1 cellular context compared by ENCODE assay signal in the genomic region with DNA sequence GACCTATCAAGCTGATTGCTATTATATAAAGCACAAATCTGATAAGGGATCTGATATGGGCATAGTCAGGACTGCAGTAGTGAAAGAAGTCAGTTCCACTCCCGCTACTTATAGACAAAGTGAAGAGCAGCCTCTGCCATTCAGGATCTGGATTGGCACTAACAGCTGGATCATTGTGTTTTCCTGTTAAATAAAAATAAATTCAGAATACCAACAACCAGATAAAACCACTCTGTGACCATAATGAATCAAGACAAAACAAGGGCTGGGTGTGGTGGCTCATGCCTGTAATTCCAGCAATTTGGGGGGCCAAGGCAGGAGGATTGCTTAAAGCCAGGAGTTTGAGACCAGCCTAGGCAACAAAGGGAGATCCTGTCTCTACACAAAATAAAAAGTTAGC.
TF ChIP-seq lines count a peak whose summit lies in the region.

No MANE protein-coding gene starts in this region.

TF ChIP-seq in GM23338, 12 proteins besides CTCF, POLR2A, EP300 and RAD21:
- TF ChIP-seq POLR2AphosphoS5 (IDR thresholded peaks at IDR 0.05; ENCODE audit: low read depth) (no peak), NANOG (IDR thresholded peaks at IDR 0.05; ENCODE audit: borderline replicate concordance) (no peak), CREB1 (CRISPR knock-in tag; IDR thresholded peaks at IDR 0.05; ENCODE audit: low read depth) (no peak), EZH2phosphoT487 (IDR thresholded peaks at IDR 0.05; ENCODE audit: unreplicated experiment) (no peak), STAT1 (IDR thresholded peaks at IDR 0.05; ENCODE audit: unreplicated experiment) (no peak), ZNF114 (CRISPR knock-in tag; IDR thresholded peaks at IDR 0.05) (no peak), ZNF331 (CRISPR knock-in tag; IDR thresholded peaks at IDR 0.05; ENCODE audit: low read depth) (no peak), EZH2 (IDR thresholded peaks at IDR 0.05; ENCODE audit: low read depth, unreplicated experiment) (no peak), JUNB (IDR thresholded peaks at IDR 0.05; ENCODE audit: unreplicated experiment) (no peak)
- TF ChIP-seq, protein P1, sequence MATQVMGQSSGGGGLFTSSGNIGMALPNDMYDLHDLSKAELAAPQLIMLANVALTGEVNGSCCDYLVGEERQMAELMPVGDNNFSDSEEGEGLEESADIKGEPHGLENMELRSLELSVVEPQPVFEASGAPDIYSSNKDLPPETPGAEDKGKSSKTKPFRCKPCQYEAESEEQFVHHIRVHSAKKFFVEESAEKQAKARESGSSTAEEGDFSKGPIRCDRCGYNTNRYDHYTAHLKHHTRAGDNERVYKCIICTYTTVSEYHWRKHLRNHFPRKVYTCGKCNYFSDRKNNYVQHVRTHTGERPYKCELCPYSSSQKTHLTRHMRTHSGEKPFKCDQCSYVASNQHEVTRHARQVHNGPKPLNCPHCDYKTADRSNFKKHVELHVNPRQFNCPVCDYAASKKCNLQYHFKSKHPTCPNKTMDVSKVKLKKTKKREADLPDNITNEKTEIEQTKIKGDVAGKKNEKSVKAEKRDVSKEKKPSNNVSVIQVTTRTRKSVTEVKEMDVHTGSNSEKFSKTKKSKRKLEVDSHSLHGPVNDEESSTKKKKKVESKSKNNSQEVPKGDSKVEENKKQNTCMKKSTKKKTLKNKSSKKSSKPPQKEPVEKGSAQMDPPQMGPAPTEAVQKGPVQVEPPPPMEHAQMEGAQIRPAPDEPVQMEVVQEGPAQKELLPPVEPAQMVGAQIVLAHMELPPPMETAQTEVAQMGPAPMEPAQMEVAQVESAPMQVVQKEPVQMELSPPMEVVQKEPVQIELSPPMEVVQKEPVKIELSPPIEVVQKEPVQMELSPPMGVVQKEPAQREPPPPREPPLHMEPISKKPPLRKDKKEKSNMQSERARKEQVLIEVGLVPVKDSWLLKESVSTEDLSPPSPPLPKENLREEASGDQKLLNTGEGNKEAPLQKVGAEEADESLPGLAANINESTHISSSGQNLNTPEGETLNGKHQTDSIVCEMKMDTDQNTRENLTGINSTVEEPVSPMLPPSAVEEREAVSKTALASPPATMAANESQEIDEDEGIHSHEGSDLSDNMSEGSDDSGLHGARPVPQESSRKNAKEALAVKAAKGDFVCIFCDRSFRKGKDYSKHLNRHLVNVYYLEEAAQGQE (IDR thresholded peaks at IDR 0.05; ENCODE audit: unreplicated experiment), result no peak
- TF ChIP-seq, protein P2, sequence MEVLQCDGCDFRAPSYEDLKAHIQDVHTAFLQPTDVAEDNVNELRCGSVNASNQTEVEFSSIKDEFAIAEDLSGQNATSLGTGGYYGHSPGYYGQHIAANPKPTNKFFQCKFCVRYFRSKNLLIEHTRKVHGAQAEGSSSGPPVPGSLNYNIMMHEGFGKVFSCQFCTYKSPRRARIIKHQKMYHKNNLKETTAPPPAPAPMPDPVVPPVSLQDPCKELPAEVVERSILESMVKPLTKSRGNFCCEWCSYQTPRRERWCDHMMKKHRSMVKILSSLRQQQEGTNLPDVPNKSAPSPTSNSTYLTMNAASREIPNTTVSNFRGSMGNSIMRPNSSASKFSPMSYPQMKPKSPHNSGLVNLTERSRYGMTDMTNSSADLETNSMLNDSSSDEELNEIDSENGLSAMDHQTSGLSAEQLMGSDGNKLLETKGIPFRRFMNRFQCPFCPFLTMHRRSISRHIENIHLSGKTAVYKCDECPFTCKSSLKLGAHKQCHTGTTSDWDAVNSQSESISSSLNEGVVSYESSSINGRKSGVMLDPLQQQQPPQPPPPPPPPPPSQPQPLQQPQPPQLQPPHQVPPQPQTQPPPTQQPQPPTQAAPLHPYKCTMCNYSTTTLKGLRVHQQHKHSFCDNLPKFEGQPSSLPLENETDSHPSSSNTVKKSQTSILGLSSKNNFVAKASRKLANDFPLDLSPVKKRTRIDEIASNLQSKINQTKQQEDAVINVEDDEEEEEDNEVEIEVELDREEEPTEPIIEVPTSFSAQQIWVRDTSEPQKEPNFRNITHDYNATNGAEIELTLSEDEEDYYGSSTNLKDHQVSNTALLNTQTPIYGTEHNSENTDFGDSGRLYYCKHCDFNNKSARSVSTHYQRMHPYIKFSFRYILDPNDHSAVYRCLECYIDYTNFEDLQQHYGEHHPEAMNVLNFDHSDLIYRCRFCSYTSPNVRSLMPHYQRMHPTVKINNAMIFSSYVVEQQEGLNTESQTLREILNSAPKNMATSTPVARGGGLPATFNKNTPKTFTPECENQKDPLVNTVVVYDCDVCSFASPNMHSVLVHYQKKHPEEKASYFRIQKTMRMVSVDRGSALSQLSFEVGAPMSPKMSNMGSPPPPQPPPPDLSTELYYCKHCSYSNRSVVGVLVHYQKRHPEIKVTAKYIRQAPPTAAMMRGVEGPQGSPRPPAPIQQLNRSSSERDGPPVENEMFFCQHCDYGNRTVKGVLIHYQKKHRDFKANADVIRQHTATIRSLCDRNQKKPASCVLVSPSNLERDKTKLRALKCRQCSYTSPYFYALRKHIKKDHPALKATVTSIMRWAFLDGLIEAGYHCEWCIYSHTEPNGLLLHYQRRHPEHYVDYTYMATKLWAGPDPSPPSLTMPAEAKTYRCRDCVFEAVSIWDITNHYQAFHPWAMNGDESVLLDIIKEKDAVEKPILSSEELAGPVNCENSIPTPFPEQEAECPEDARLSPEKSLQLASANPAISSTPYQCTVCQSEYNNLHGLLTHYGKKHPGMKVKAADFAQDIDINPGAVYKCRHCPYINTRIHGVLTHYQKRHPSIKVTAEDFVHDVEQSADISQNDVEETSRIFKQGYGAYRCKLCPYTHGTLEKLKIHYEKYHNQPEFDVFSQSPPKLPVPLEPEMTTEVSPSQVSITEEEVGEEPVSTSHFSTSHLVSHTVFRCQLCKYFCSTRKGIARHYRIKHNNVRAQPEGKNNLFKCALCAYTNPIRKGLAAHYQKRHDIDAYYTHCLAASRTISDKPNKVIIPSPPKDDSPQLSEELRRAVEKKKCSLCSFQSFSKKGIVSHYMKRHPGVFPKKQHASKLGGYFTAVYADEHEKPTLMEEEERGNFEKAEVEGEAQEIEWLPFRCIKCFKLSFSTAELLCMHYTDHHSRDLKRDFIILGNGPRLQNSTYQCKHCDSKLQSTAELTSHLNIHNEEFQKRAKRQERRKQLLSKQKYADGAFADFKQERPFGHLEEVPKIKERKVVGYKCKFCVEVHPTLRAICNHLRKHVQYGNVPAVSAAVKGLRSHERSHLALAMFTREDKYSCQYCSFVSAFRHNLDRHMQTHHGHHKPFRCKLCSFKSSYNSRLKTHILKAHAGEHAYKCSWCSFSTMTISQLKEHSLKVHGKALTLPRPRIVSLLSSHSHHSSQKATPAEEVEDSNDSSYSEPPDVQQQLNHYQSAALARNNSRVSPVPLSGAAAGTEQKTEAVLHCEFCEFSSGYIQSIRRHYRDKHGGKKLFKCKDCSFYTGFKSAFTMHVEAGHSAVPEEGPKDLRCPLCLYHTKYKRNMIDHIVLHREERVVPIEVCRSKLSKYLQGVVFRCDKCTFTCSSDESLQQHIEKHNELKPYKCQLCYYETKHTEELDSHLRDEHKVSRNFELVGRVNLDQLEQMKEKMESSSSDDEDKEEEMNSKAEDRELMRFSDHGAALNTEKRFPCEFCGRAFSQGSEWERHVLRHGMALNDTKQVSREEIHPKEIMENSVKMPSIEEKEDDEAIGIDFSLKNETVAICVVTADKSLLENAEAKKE (CRISPR knock-in tag; IDR thresholded peaks at IDR 0.05), result no peak
- TF ChIP-seq, protein P3, sequence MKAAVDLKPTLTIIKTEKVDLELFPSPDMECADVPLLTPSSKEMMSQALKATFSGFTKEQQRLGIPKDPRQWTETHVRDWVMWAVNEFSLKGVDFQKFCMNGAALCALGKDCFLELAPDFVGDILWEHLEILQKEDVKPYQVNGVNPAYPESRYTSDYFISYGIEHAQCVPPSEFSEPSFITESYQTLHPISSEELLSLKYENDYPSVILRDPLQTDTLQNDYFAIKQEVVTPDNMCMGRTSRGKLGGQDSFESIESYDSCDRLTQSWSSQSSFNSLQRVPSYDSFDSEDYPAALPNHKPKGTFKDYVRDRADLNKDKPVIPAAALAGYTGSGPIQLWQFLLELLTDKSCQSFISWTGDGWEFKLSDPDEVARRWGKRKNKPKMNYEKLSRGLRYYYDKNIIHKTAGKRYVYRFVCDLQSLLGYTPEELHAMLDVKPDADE (IDR thresholded peaks at IDR 0.05), result no peak
